1 cellular context compared by ENCODE assay signal in genomic region chr17:82092628-82092994, GRCh38.
TF ChIP-seq lines count a peak whose summit lies in the region.

No MANE protein-coding gene starts in this region.

TF ChIP-seq in K562, 482 proteins besides CTCF, POLR2A, EP300 and RAD21:
- TF ChIP-seq ZNF436 (CRISPR knock-in tag; IDR thresholded peaks at IDR 0.05) (no peak), LARP7 (IDR thresholded peaks at IDR 0.05) (no peak), POLR2AphosphoS5 (IDR thresholded peaks at IDR 0.05; ENCODE audit: control insufficient read depth, insufficient read depth, low read depth, low read length) (0 out of 2 replicates have a peak, but pooled peaks have one; percentile 0)
TF ChIP-seq in K562: peak in this region for 1.
